ENCODE assay signal across 28 cellular contexts in the genomic region with DNA sequence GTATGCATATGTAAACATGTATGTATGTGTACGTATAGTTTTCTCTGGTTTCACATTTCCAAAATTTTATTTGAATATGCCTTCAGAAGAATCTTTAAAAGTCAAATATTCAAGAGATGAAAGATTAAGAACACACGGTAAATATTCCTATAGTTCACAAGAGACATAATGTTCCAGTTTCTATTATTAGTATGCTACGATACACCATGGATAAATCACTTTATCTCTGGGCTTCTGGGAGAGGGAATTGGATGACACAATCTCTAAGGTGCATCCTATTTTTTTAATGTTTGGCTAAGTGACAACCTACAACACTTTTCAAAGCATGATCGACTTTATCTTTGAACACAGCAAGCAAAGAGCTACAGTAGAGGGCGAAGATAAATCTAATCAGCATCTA. TPM values are rescaled to one million over a fixed set of nuclear protein-coding genes. Genes with fewer than 3 reads are reported as not detected.
"Had no signal": no experiment of that assay in that cellular context is flagged by ENCODE, and none has a peak within 500 bp of the region (broad histone marks: within the 10 kb centered on the region; RNA-seq: fewer than 3 reads in every experiment).

No MANE protein-coding gene starts in this region.

- H3K4me3 Mint-ChIP-seq: activated B cell treated with CpG ODN at 0.5 μM for 24 hours; activated CD4-positive, alpha-beta memory T cell treated with anti-CD3 and anti-CD28 coated beads for 36 hours; activated CD4-positive, alpha-beta T cell treated with anti-CD3 and anti-CD28 coated beads, Interleukin-2, amount 10 ng/mL, durations not matched to agents 7 days and 5 days; activated naive CD4-positive, alpha-beta T cell treated with anti-CD3 and anti-CD28 coated beads, Interleukin-2, amount 10 ng/mL, durations not matched to agents 7 days and 5 days; activated naive CD8-positive, alpha-beta T cell treated with anti-CD3 and anti-CD28 coated beads for 36 hours; activated T-cell treated with anti-CD3 and anti-CD28 coated beads, Interleukin-2, amount 50 U/mL, for 4 hours; T-helper 1 cell treated with Interleukin-12 subunit alpha and Interleukin-12 subunit beta and Interleukin-4 antibody, amounts not matched to agents 30 μg/mL and 1 μg/mL, for 36 hours had no signal

- H3K27me3 ChIP-seq: MG63, Peyer's patch had no signal

- H3K27me3 Mint-ChIP-seq: activated B cell treated with CpG ODN at 0.5 μM for 24 hours; activated CD4-positive, alpha-beta memory T cell treated with anti-CD3 and anti-CD28 coated beads for 36 hours; activated CD4-positive, alpha-beta T cell treated with anti-CD3 and anti-CD28 coated beads, Interleukin-2, amount 10 ng/mL, durations not matched to agents 7 days and 5 days; activated naive CD4-positive, alpha-beta T cell treated with anti-CD3 and anti-CD28 coated beads, Interleukin-2, amount 10 ng/mL, durations not matched to agents 7 days and 5 days; activated naive CD8-positive, alpha-beta T cell treated with anti-CD3 and anti-CD28 coated beads for 36 hours had no signal

- DNase-seq: activated B cell treated with CpG ODN at 0.5 μM for 24 hours; activated CD4-positive, alpha-beta memory T cell treated with anti-CD3 and anti-CD28 coated beads for 36 hours; activated CD4-positive, alpha-beta T cell treated with anti-CD3 and anti-CD28 coated beads, Interleukin-2, amount 10 ng/mL, durations not matched to agents 7 days and 5 days; activated CD8-positive, alpha-beta memory T cell treated with anti-CD3 and anti-CD28 coated beads for 24 hours; activated effector memory CD4-positive, alpha-beta T cell treated with anti-CD3 and anti-CD28 coated beads, Interleukin-2, amount 50 U/mL, for 16 hours; activated naive CD4-positive, alpha-beta T cell treated with anti-CD3 and anti-CD28 coated beads, Interleukin-2, amount 10 ng/mL, durations not matched to agents 7 days and 5 days; activated naive CD8-positive, alpha-beta T cell treated with anti-CD3 and anti-CD28 coated beads for 36 hours; activated T-cell treated with anti-CD3 and anti-CD28 coated beads, Interleukin-2, amount 50 U/mL, for 4 hours; anterior cingulate cortex; caudate nucleus; KG1; MG63; MV-4-11; NCI-H1092 treated with DMSO at 0.1 percent for 48 hours; NCI-H1417 treated with DMSO at 0.1 percent for 48 hours; NCI-H1694; NCI-H2029; NCI-H2107; NCI-H2171 treated with DMSO at 0.1 percent for 48 hours; NCI-H345; NCI-H510A; NCI-H526 treated with DMSO at 0.1 percent for 48 hours; NCI-H82; OCI-M1; Peyer's patch; SHP77 treated with DMSO at 0.1 percent for 48 hours; T-helper 9 cell had no signal

- ATAC-seq: activated T-cell treated with anti-CD3 and anti-CD28 coated beads, Interleukin-2, amount 50 U/mL, for 4 hours had no signal

- H3K4me3 ChIP-seq: MG63, Peyer's patch had no signal

- H3K27ac Mint-ChIP-seq: activated B cell treated with CpG ODN at 0.5 μM for 24 hours; activated CD4-positive, alpha-beta memory T cell treated with anti-CD3 and anti-CD28 coated beads for 36 hours; activated CD4-positive, alpha-beta T cell treated with anti-CD3 and anti-CD28 coated beads, Interleukin-2, amount 10 ng/mL, durations not matched to agents 7 days and 5 days; activated naive CD4-positive, alpha-beta T cell treated with anti-CD3 and anti-CD28 coated beads, Interleukin-2, amount 10 ng/mL, durations not matched to agents 7 days and 5 days; activated naive CD8-positive, alpha-beta T cell treated with anti-CD3 and anti-CD28 coated beads for 36 hours; T-helper 1 cell treated with Interleukin-12 subunit alpha and Interleukin-12 subunit beta and Interleukin-4 antibody, amounts not matched to agents 30 μg/mL and 1 μg/mL, for 36 hours had no signal

- H3K9me3 ChIP-seq: MG63, Peyer's patch had no signal

- H3K27ac ChIP-seq: Peyer's patch had no signal

RNA-seq across cellular contexts. Expression of a gene that starts 59.3 kb away (rescaled TPM):
- total RNA-seq: activated T-cell treated with anti-CD3 and anti-CD28 coated beads, Interleukin-2, amount 50 U/mL, for 4 hours had no signal
